9 cellular contexts compared by ENCODE assay signal in genomic region chr1:77834771-77835334, GRCh38. TPM values are rescaled to one million over a fixed set of nuclear protein-coding genes. Genes with fewer than 3 reads are reported as not detected.
A peak's percentile ranks its signal among the peaks of the same experiment; 100 is the strongest.
DNase-seq lines count a peak whose midpoint lies in the region; ATAC-seq and TF ChIP-seq lines count a peak whose summit lies in the region.
"Had no signal": no experiment of that assay in that cellular context is flagged by ENCODE, and none has a peak within 500 bp of the region (broad histone marks: within the 10 kb centered on the region; RNA-seq: fewer than 3 reads in every experiment).

No MANE protein-coding gene starts in this region.

- H3K27me3 ChIP-seq in ascending aorta (no peaks in the 10 kb centered on the region), right cardiac atrium (ENCODE audit: control insufficient read depth, insufficient read depth) (no peaks in the 10 kb centered on the region), stomach (no peaks in the 10 kb centered on the region), SJCRH30 (no peaks in the 10 kb centered on the region)

- intact Hi-C loops in ascending aorta (cut with DNase I) (loop anchor here (5.0 to 10.0 kb wide), 4 partner anchors 153 to 1763 kb away; partner anchors contain the start of genes DNAJB4, ST6GALNAC3 and ZZZ3), right cardiac atrium (cut with DNase I) (loop anchor here (5.0 kb wide), 1 partner anchor 52 kb away; the partner anchor contains the start of gene NEXN (in 4 of the 4)), stomach (cut with DNase I; ENCODE audit: low total_unique reads) (no loop called here)

- peak; percentile 35 for DNase-seq in HFF-Myc (ENCODE audit: extremely low read depth, low read depth)
- no peak for DNase-seq in ascending aorta (ENCODE audit: low spot score in 2 of 2)
- DNase-seq in right cardiac atrium, result no peak
- no peak for DNase-seq in stomach
- no peak for DNase-seq in SJCRH30
- DNase-seq in T-helper 2 cell, result no peak
- DNase-seq in 8988T, result no peak
- DNase-seq: naive B cell had no signal

- no peak overlapping the region for H3K4me3 ChIP-seq in HFF-Myc (replicated peaks; ENCODE audit: low read depth, low read length)
- H3K4me3 ChIP-seq in ascending aorta, result peak overlapping the region in 1 of 2 donors; percentile 10
- no peak overlapping the region for H3K4me3 ChIP-seq in right cardiac atrium (ENCODE audit: low read length)
- no peak overlapping the region for H3K4me3 ChIP-seq in stomach
- no peak overlapping the region for H3K4me3 ChIP-seq in SJCRH30

- H3K27ac ChIP-seq in ascending aorta (peak overlapping the region; percentile 83 to 93), right cardiac atrium (ENCODE audit: low read length) (peak overlapping the region; percentile 72), stomach (peak overlapping the region in 4 of 5 donors; percentile 74 to 85 (median 78)), SJCRH30 (no peak overlapping the region)

- ATAC-seq in right cardiac atrium (peak; percentile 16 to 46), GM18498 (IDR thresholded peaks at IDR 0.05; ENCODE audit: unreplicated experiment) (no peak)

- H3K9me3 ChIP-seq in ascending aorta, result no peaks in the 10 kb centered on the region
- no peaks in the 10 kb centered on the region for H3K9me3 ChIP-seq in right cardiac atrium (ENCODE audit: control insufficient read depth, low read length)
- H3K9me3 ChIP-seq in stomach, result no peaks in the 10 kb centered on the region
- no peaks in the 10 kb centered on the region for H3K9me3 ChIP-seq in SJCRH30 (replicated peaks)

- TF ChIP-seq CTCF in HFF-Myc (IDR thresholded peaks at IDR 0.05; ENCODE audit: low read depth, low read length, missing control alignments), result no peak
- no peak for TF ChIP-seq CTCF in ascending aorta (IDR thresholded peaks at IDR 0.05)
- TF ChIP-seq CTCF in stomach (IDR thresholded peaks at IDR 0.05), result no peak

- 19% methylated on average over 2 of the region's 2 CpGs for WGBS in right cardiac atrium
- 18 to 30% (median 23%) methylated on average over 2 of the region's 2 CpGs for WGBS in stomach, 5 donors

- peaks cover 3 to 49% of the 10 kb centered on the region in 2 donors for H3K4me1 ChIP-seq in ascending aorta
- peaks cover 8% of the 10 kb centered on the region for H3K4me1 ChIP-seq in right cardiac atrium (ENCODE audit: control insufficient read depth, insufficient read depth, low read length)
- peaks cover 4 to 65% (median 29%) of the 10 kb centered on the region in 4 donors for H3K4me1 ChIP-seq in stomach
- H3K4me1 ChIP-seq in SJCRH30, result peaks cover 7% of the 10 kb centered on the region

- no peak for TF ChIP-seq EP300 in stomach (IDR thresholded peaks at IDR 0.05)

- TF ChIP-seq POLR2A in stomach (IDR thresholded peaks at IDR 0.05), result no peak

- H3K36me3 ChIP-seq in ascending aorta (no peaks in the 10 kb centered on the region), stomach (peaks cover 0 to 7% (median 3%) of the 10 kb centered on the region in 4 donors), SJCRH30 (peaks cover 11% of the 10 kb centered on the region)

RNA-seq across cellular contexts. Expression of gene NEXN, which starts 53.6 kb away (rescaled TPM):
- total RNA-seq in ascending aorta (38.2 TPM), right cardiac atrium (100 to 1,000 TPM; 209 to 313 (median 259) TPM), stomach (10 to 100 TPM; 26.6 to 64.3 (median 45.9) TPM)
- polyA plus RNA-seq in right cardiac atrium (418 TPM), stomach (10 to 100 TPM; 12.7 to 18.7 (median 15.5) TPM)
- 6.9 and 9.0 TPM in 2 replicates for total RNA-seq in SJCRH30 (2014; rRNA removed; shearing (Covaris generic))

RNA-seq across cellular contexts. Expression of gene MIGA1, which starts 55.4 kb away (rescaled TPM):
- 13.1 TPM for total RNA-seq in ascending aorta
- 10 to 100 TPM; 12.4 to 15.1 (median 12.9) TPM for total RNA-seq in right cardiac atrium
- polyA plus RNA-seq in right cardiac atrium, result 3.8 TPM
- total RNA-seq in stomach, result 10 to 100 TPM in 3 of 5 donors, 1 to 10 TPM in 2; 6.4 to 40.6 (median 23.9) TPM
- 1 to 10 TPM; 1.6 to 3.1 (median 2.2) TPM for polyA plus RNA-seq in stomach
- 8.2 and 8.8 TPM in 2 replicates for total RNA-seq in SJCRH30 (2014; rRNA removed; shearing (Covaris generic))
